1 cellular context compared by ENCODE assay signal in genomic region chr11:94271885-94272372, GRCh38.
TF ChIP-seq lines count a peak whose summit lies in the region.

No MANE protein-coding gene starts in this region.

TF ChIP-seq in GM12878, 131 proteins besides CTCF, POLR2A, EP300 and RAD21 (continued from another document and continues in another):
- TF ChIP-seq DPF2 (IDR thresholded peaks at IDR 0.05): peak; percentile 67
- TF ChIP-seq YY1 (IDR thresholded peaks at IDR 0.05; ENCODE audit: low read depth, low read length): no peak
- TF ChIP-seq RELB (IDR thresholded peaks at IDR 0.05; ENCODE audit: low read depth): peak; percentile 38; the same call in 1 of the 2 replicates
- no peak for TF ChIP-seq IRF3 (IDR thresholded peaks at IDR 0.05)
- peak; percentile 49 for TF ChIP-seq MEF2B (IDR thresholded peaks at IDR 0.05; ENCODE audit: partially characterized antibody, poor library complexity, severe bottlenecking)
- no peak for TF ChIP-seq MLLT1 (IDR thresholded peaks at IDR 0.05)
- TF ChIP-seq BHLHE40 (IDR thresholded peaks at IDR 0.05; ENCODE audit: borderline replicate concordance in 1 of 2, low read depth in 2 of 2, low read length in 1 of 2): peak; percentile 76 to 81
- TF ChIP-seq STAT1 (conservative IDR thresholded peaks at IDR 0.05): no peak
- TF ChIP-seq FOXK2 (IDR thresholded peaks at IDR 0.05): no peak
- no peak for TF ChIP-seq MYC (IDR thresholded peaks at IDR 0.05; ENCODE audit: insufficient read depth, insufficient read length, insufficient replicate concordance, low read length, severe bottlenecking)
- peak; percentile 70 for TF ChIP-seq MTA3 (IDR thresholded peaks at IDR 0.05; ENCODE audit: borderline replicate concordance, low read length)
- no peak for TF ChIP-seq ZZZ3 (IDR thresholded peaks at IDR 0.05; ENCODE audit: control insufficient read depth, insufficient read length, low read depth)
- TF ChIP-seq HSF1 (IDR thresholded peaks at IDR 0.05; ENCODE audit: low read depth, low read length): no peak
- TF ChIP-seq ZNF592 (IDR thresholded peaks at IDR 0.05): no peak
- TF ChIP-seq JUNB (IDR thresholded peaks at IDR 0.05): peak; percentile 99
- peak; percentile 93 for TF ChIP-seq CREM (IDR thresholded peaks at IDR 0.05; ENCODE audit: low read depth)
- peak in 1 of 2 experiments; percentile 88; a peak in 2 of 4 replicates for TF ChIP-seq ETV6 (conservative IDR thresholded peaks at IDR 0.05 in 1 of 2, IDR thresholded peaks at IDR 0.05 in 1 of 2; ENCODE audit: borderline replicate concordance in 1 of 2, low read depth in 1 of 2)
- no peak for TF ChIP-seq KDM1A (IDR thresholded peaks at IDR 0.05; ENCODE audit: borderline replicate concordance)
- peak; percentile 64; the same call in 1 of the 2 replicates for TF ChIP-seq NR2F1 (conservative IDR thresholded peaks at IDR 0.05)
- TF ChIP-seq SIN3A (IDR thresholded peaks at IDR 0.05; ENCODE audit: low read depth, low read length): no peak
- TF ChIP-seq ZSCAN29 (IDR thresholded peaks at IDR 0.05): no peak
- peak; percentile 19 for TF ChIP-seq USF1 (IDR thresholded peaks at IDR 0.05; ENCODE audit: borderline replicate concordance, extremely low read length, insufficient read depth, low read depth, low read length)
- TF ChIP-seq NRF1 (conservative IDR thresholded peaks at IDR 0.05; ENCODE audit: low read depth, low read length): no peak
- TF ChIP-seq MEF2A (IDR thresholded peaks at IDR 0.05; ENCODE audit: insufficient read depth, low read depth, low read length): peak; percentile 46; the same call in 1 of the 2 replicates
- no peak for TF ChIP-seq PBX3 (IDR thresholded peaks at IDR 0.05; ENCODE audit: insufficient replicate concordance, low read depth, low read length)
- peak; percentile 98 for TF ChIP-seq FOXM1 (IDR thresholded peaks at IDR 0.05; ENCODE audit: low read depth, low read length)
- no peak for TF ChIP-seq CHD1 (IDR thresholded peaks at IDR 0.05; ENCODE audit: low read depth, low read length)
- no peak for TF ChIP-seq CBX3 (IDR thresholded peaks at IDR 0.05; ENCODE audit: borderline replicate concordance, low read depth)
- TF ChIP-seq ZBED1 (IDR thresholded peaks at IDR 0.05; ENCODE audit: borderline replicate concordance): peak; percentile 94
- TF ChIP-seq ZBTB33 (IDR thresholded peaks at IDR 0.05): no peak
- peak; percentile 73 for TF ChIP-seq RAD51 (IDR thresholded peaks at IDR 0.05)
- peak; percentile 93 for TF ChIP-seq IRF4 (IDR thresholded peaks at IDR 0.05; ENCODE audit: low read depth, low read length)
- TF ChIP-seq IKZF2 (IDR thresholded peaks at IDR 0.05): peak; percentile 68 to 79
- TF ChIP-seq ZNF207 (IDR thresholded peaks at IDR 0.05; ENCODE audit: borderline replicate concordance): no peak
- no peak for TF ChIP-seq ZBTB11 (CRISPR knock-in tag; IDR thresholded peaks at IDR 0.05)
- TF ChIP-seq MAX (IDR thresholded peaks at IDR 0.05; ENCODE audit: low read depth, low read length): no peak; the same call in 1 of the 2 replicates
- peak; percentile 87 for TF ChIP-seq PKNOX1 (IDR thresholded peaks at IDR 0.05)
- no peak for TF ChIP-seq BMI1 (IDR thresholded peaks at IDR 0.05; ENCODE audit: borderline replicate concordance)
- no peak for TF ChIP-seq RFX5 (IDR thresholded peaks at IDR 0.05; ENCODE audit: low read depth, low read length)
- TF ChIP-seq SRF (IDR thresholded peaks at IDR 0.05; ENCODE audit: low read depth in 2 of 2, low read length in 2 of 2): 0 out of 4 replicates have a peak, but pooled peaks of 1 of the 2 experiments have one; percentile 5
- TF ChIP-seq ESRRA (IDR thresholded peaks at IDR 0.05; ENCODE audit: low read length): no peak
- TF ChIP-seq ASH2L (IDR thresholded peaks at IDR 0.05; ENCODE audit: borderline replicate concordance, low read depth): no peak
- TF ChIP-seq CBFB (IDR thresholded peaks at IDR 0.05; ENCODE audit: low read depth): peak; percentile 73
- no peak; a peak in 1 of 3 replicates for TF ChIP-seq EGR1 (IDR thresholded peaks at IDR 0.05; ENCODE audit: borderline replicate concordance in 1 of 2, low read depth in 2 of 2, low read length in 2 of 2)
